ENCODE assay signal across 8 cellular contexts in the genomic region with DNA sequence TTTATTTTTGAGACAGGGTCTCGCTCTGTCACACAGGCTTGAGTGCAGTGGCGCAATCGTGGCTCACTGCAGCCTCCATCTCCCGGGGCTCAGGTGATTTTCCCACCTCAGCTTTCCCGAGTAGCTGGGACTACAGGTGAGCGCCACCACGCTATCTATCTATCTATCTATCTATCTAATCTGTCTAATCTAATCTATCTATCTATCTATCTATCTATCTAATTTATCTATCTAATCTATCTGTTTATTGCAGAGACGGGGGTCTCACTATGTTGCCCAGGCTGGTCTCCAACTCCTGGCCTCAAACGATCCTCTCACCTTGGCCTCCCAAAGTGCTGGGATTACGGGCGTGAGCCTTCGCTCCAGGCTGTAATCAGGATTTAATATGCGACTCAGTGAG. TPM values are rescaled to one million over a fixed set of nuclear protein-coding genes. Genes with fewer than 3 reads are reported as not detected.
DNase-seq lines count a peak whose midpoint lies in the region; ATAC-seq and TF ChIP-seq lines count a peak whose summit lies in the region.

No MANE protein-coding gene starts in this region.

- TF ChIP-seq CTCF in CD14-positive monocyte (IDR thresholded peaks at IDR 0.05) (no peak), OCI-LY3 (IDR thresholded peaks at IDR 0.05; ENCODE audit: low read depth, low read length) (no peak), endodermal cell (conservative IDR thresholded peaks at IDR 0.05) (no peak), neutrophil (IDR thresholded peaks at IDR 0.05) (no peak), GM13976 (IDR thresholded peaks at IDR 0.05; ENCODE audit: borderline replicate concordance, control extremely low read depth, extremely low read depth, insufficient read depth, missing control alignments) (no peak), GM13977 (IDR thresholded peaks at IDR 0.05; ENCODE audit: extremely low read depth, insufficient read depth, missing control alignments) (no peak)

- H3K4me3 ChIP-seq in OCI-LY3 (ENCODE audit: low read length) (peak overlapping the region; percentile 89), endodermal cell (ENCODE audit: low read length) (peak overlapping the region; percentile 90), neutrophil (ENCODE audit: low read depth in 1 of 2, low read length in 1 of 2) (peak overlapping the region; percentile 79 to 85)

- peaks cover 19% of the 10 kb centered on the region for H3K4me1 Mint-ChIP-seq in CD14-positive monocyte
- H3K4me1 Mint-ChIP-seq in endodermal cell, result no peaks in the 10 kb centered on the region

- H3K9me3 Mint-ChIP-seq in CD14-positive monocyte (peaks cover 32 to 85% (median 76%) of the 10 kb centered on the region in 7 donors), endodermal cell (peaks cover 88% of the 10 kb centered on the region)

- H3K4me2 ChIP-seq in OCI-LY3 (ENCODE audit: low read length), result peak overlapping the region; percentile 73

- no peak for ATAC-seq in GM21529 (IDR thresholded peaks at IDR 0.05; ENCODE audit: unreplicated experiment)

- peak overlapping the region; percentile 97 to 98 for H3K4me3 Mint-ChIP-seq in CD14-positive monocyte
- H3K4me3 Mint-ChIP-seq in endodermal cell, result peak overlapping the region; percentile 99

- H3K27me3 ChIP-seq in OCI-LY3 (ENCODE audit: low read depth, low read length) (no peaks in the 10 kb centered on the region), endodermal cell (ENCODE audit: control insufficient read depth, insufficient read depth, low read length, poor library complexity, severe bottlenecking) (no peaks in the 10 kb centered on the region), neutrophil (no peaks in the 10 kb centered on the region)

- H3K9me3 ChIP-seq in OCI-LY3 (ENCODE audit: insufficient read depth, low read length), result peaks cover 25% of the 10 kb centered on the region
- peaks cover 87% of the 10 kb centered on the region for H3K9me3 ChIP-seq in endodermal cell (ENCODE audit: control insufficient read depth, low read length)
- peaks cover 9% of the 10 kb centered on the region for H3K9me3 ChIP-seq in neutrophil

- H3K27ac ChIP-seq in OCI-LY3 (ENCODE audit: low read length), result no peak overlapping the region
- no peak overlapping the region for H3K27ac ChIP-seq in endodermal cell (ENCODE audit: low read depth, low read length)
- peak overlapping the region; percentile 77 for H3K27ac ChIP-seq in neutrophil

- no peaks in the 10 kb centered on the region for H4K20me1 ChIP-seq in OCI-LY3 (ENCODE audit: insufficient read depth, low read length)

- peaks cover 10% of the 10 kb centered on the region for H3K79me2 ChIP-seq in OCI-LY3 (ENCODE audit: low read length)

- peak overlapping the region; percentile 99; the same call in 1 of the 2 replicates for H2AFZ ChIP-seq in OCI-LY3 (ENCODE audit: low read depth, low read length)

- DNase-seq in CD14-positive monocyte (ENCODE audit: low spot score), result no peak
- peak; percentile 43 for DNase-seq in endodermal cell
- no peak for DNase-seq in NCI-H1092 treated with DMSO at 0.1 percent for 48 hours (lab: John Stamatoyannopoulos, UW)
- DNase-seq in GM13976 (ENCODE audit: low spot score), result no peak
- no peak for DNase-seq in GM13977 (ENCODE audit: low spot score)

- H3K27me3 Mint-ChIP-seq in CD14-positive monocyte (ENCODE audit: low read depth in 3 of 3) (peaks cover 0 to 1% (median 0%) of the 10 kb centered on the region in 3 donors), endodermal cell (ENCODE audit: insufficient read depth) (peaks cover 6% of the 10 kb centered on the region)

- peaks cover 7% of the 10 kb centered on the region for H3K4me1 ChIP-seq in OCI-LY3 (ENCODE audit: low read length)
- H3K4me1 ChIP-seq in endodermal cell (ENCODE audit: control insufficient read depth, insufficient read depth, low read length), result no peaks in the 10 kb centered on the region
- peaks cover 8 to 14% of the 10 kb centered on the region in 2 experiments for H3K4me1 ChIP-seq in neutrophil (ENCODE audit: control insufficient read depth in 1 of 2, insufficient read depth in 1 of 2, low read depth in 1 of 2, low read length in 1 of 2)

- H3K27ac Mint-ChIP-seq in CD14-positive monocyte (peak overlapping the region in 5 of 7 donors; percentile 50 to 95 (median 91)), endodermal cell (peak overlapping the region; percentile 99)

- WGBS in endodermal cell (ENCODE audit: insufficient coverage in 1 of 2, insufficient read length in 1 of 2), 2 experiments, result 45 to 55% methylated on average over 6 to 13 of the region's 13 CpGs

- H3K36me3 ChIP-seq in OCI-LY3 (replicated peaks; ENCODE audit: low read depth, low read length) (peaks cover 35% of the 10 kb centered on the region), endodermal cell (ENCODE audit: control insufficient read depth, insufficient read depth, low read length) (peaks cover 43% of the 10 kb centered on the region), neutrophil (peaks cover 21% of the 10 kb centered on the region)

- intact Hi-C loops in CD14-positive monocyte (cut with micrococcal nuclease), result loop anchor here in 1 of 2 donors (5.0 kb wide), 1 partner anchor 59 kb away; a partner anchor contains a TSS

- H3K9ac ChIP-seq in OCI-LY3 (ENCODE audit: low read length) (peak overlapping the region; percentile 89), endodermal cell (ENCODE audit: extremely low read depth, low read length, poor library complexity, severe bottlenecking) (peak overlapping the region; percentile 94)

- in situ Hi-C loops in GM13976 (cut with MboI; ENCODE audit: low sequenced_read_pairs, unreplicated experiment) (no loop called here), GM13977 (cut with MboI; ENCODE audit: low pct_unique_long_range_greater_than_20kb, low sequenced_read_pairs, unreplicated experiment) (no loop called here)

- H3K36me3 Mint-ChIP-seq in CD14-positive monocyte, result peaks cover 42 to 47% of the 10 kb centered on the region in 2 donors
- peaks cover 63% of the 10 kb centered on the region for H3K36me3 Mint-ChIP-seq in endodermal cell (ENCODE audit: low read depth)

RNA-seq across cellular contexts. Expression of a gene that starts 0.6 kb away (rescaled TPM):
- 1 to 10 TPM in 1 of 2 donors, under 1 TPM in 1; 0.96 to 3.1 TPM for polyA plus RNA-seq in CD14-positive monocyte
- total RNA-seq in endodermal cell, result 10 to 100 TPM; 17.5 to 22.5 TPM
- 6.6 TPM for polyA plus RNA-seq in endodermal cell (2013, experiment 1 of 2)
- 5.7 TPM for polyA plus RNA-seq in endodermal cell (2013, experiment 2 of 2)

RNA-seq across cellular contexts. Expression of a gene that starts 23.0 kb away (rescaled TPM):
- 1 to 10 TPM; 3.9 to 4.8 TPM for polyA plus RNA-seq in CD14-positive monocyte
- 10 to 100 TPM; 61.0 to 69.3 TPM for total RNA-seq in endodermal cell
- polyA plus RNA-seq in endodermal cell (2013, experiment 1 of 2), result 24.6 TPM
- 21.7 TPM for polyA plus RNA-seq in endodermal cell (2013, experiment 2 of 2)

RNA-seq across cellular contexts. Expression of a gene that starts 40.1 kb away (rescaled TPM):
- 1 to 10 TPM; 1.5 TPM for polyA plus RNA-seq in CD14-positive monocyte
- total RNA-seq in endodermal cell, result 10 to 100 TPM; 25.8 to 31.1 TPM
- 16.8 TPM for polyA plus RNA-seq in endodermal cell (2013, experiment 1 of 2)
- 14.0 TPM for polyA plus RNA-seq in endodermal cell (2013, experiment 2 of 2)

RNA-seq across cellular contexts. Expression of a gene that starts 58.8 kb away (rescaled TPM):
- 1 to 10 TPM; 9.1 to 9.9 TPM for polyA plus RNA-seq in CD14-positive monocyte
- 10 to 100 TPM in 1 of 2 donors, 1 to 10 TPM in 1; 8.3 to 11.2 TPM for total RNA-seq in endodermal cell
- 6.5 TPM for polyA plus RNA-seq in endodermal cell (2013, experiment 1 of 2)
- polyA plus RNA-seq in endodermal cell (2013, experiment 2 of 2), result 6.4 TPM
